In genomic region chr17:75516255-75516618, GRCh38 we compare ENCODE assay signal across 8 cellular contexts. TPM values are rescaled to one million over a fixed set of nuclear protein-coding genes. Genes with fewer than 3 reads are reported as not detected.
DNase-seq lines count a peak whose midpoint lies in the region; ATAC-seq and TF ChIP-seq lines count a peak whose summit lies in the region.

Gene TSEN54, plus strand, starts transcription at chr17:75516528. Its CDS starts 33 bp downstream, at chr17:75516561.

- H3K27me3 Mint-ChIP-seq in activated CD4-positive, alpha-beta T cell treated with anti-CD3 and anti-CD28 coated beads for 36 hours = peaks cover 3% of the 10 kb centered on the region
- H3K27me3 Mint-ChIP-seq in chondrocyte (ENCODE audit: low read depth) = no peaks in the 10 kb centered on the region

- peaks cover 25% of the 10 kb centered on the region for H3K36me3 Mint-ChIP-seq in activated CD4-positive, alpha-beta T cell treated with anti-CD3 and anti-CD28 coated beads for 36 hours (ENCODE audit: low read depth)
- H3K36me3 Mint-ChIP-seq in chondrocyte (ENCODE audit: low read depth) = peaks cover 4% of the 10 kb centered on the region

- peak; percentile 73 for ATAC-seq in GM19035 (IDR thresholded peaks at IDR 0.05; ENCODE audit: unreplicated experiment)
- peak; percentile 68 for ATAC-seq in HG03354 (IDR thresholded peaks at IDR 0.05; ENCODE audit: poor library complexity, severe bottlenecking, unreplicated experiment)
- ATAC-seq in activated CD4-positive, alpha-beta T cell treated with anti-CD3 and anti-CD28 coated beads for 36 hours = peak; percentile 88

- peak within 1 kb of the TSS; percentile 51 for H3K27ac Mint-ChIP-seq in activated CD4-positive, alpha-beta T cell treated with anti-CD3 and anti-CD28 coated beads for 36 hours
- peak within 1 kb of the TSS; percentile 75 for H3K27ac Mint-ChIP-seq in chondrocyte (ENCODE audit: unreplicated experiment)

- CTCF ChIA-PET in activated CD4-positive, alpha-beta T cell treated with anti-CD3 and anti-CD28 coated beads for 36 hours (lab: Charles Lee) = interaction anchor here (0.6 to 2.9 kb wide), 20 partner anchors 9 to 776 kb away, joined by 3 to 13 read pairs (median 4); partner anchors contain the start of genes LLGL2 and SLC25A19

- H3K4me3 Mint-ChIP-seq in activated CD4-positive, alpha-beta T cell treated with anti-CD3 and anti-CD28 coated beads for 36 hours = peak within 1 kb of the TSS; percentile 85
- H3K4me3 Mint-ChIP-seq in chondrocyte (ENCODE audit: unreplicated experiment) = peak within 1 kb of the TSS; percentile 81

- intact Hi-C loops in activated CD4-positive, alpha-beta T cell treated with anti-CD3 and anti-CD28 coated beads for 36 hours (cut with DNase I, micrococcal nuclease) = loop anchor here (1.0 to 10.0 kb wide), 18 partner anchors 9 to 985 kb away; partner anchors contain the start of genes GGA3 (in 2 of the 2), MRPS7 (in 2 of the 2), GRB2 (in 1 of the 2) and JPT1 (in 1 of the 2)

- DNase-seq in AG08396 (ENCODE audit: low spot score) (peak; percentile 99), NCI-H524 (lab: John Stamatoyannopoulos, UW) (peak; percentile 91 to 95), chondrocyte (ENCODE audit: low spot score) (peak; percentile 97), kidney glomerular epithelial cell (lab: John Stamatoyannopoulos, UW) (peak; percentile 69)
- DNase-seq in activated CD4-positive, alpha-beta T cell treated with anti-CD3 and anti-CD28 coated beads for 36 hours = peak; percentile 98
- DNase-seq in stimulated activated CD4-positive, alpha-beta T cell treated with anti-CD3 and anti-CD28 coated beads, Interleukin-1b, Interleukin-23, amount 100 ng/mL, for 1 hour (ENCODE audit: low read depth in 2 of 2) = peak; percentile 86 to 93

- POLR2A ChIA-PET in activated CD4-positive, alpha-beta T cell treated with anti-CD3 and anti-CD28 coated beads for 36 hours (lab: Charles Lee) = interaction anchor here (0.5 to 1.4 kb wide), 4 partner anchors 9 to 1574 kb away, joined by 3 to 6 read pairs (median 5); partner anchors contain the start of genes GGA3, LLGL2 and MRPS7

- no peak for TF ChIP-seq CTCF in chondrocyte (IDR thresholded peaks at IDR 0.05)

- no peaks in the 10 kb centered on the region for H3K9me3 Mint-ChIP-seq in activated CD4-positive, alpha-beta T cell treated with anti-CD3 and anti-CD28 coated beads for 36 hours (ENCODE audit: low read depth)
- no peaks in the 10 kb centered on the region for H3K9me3 Mint-ChIP-seq in chondrocyte (ENCODE audit: low read depth)

- H3K4me1 Mint-ChIP-seq in activated CD4-positive, alpha-beta T cell treated with anti-CD3 and anti-CD28 coated beads for 36 hours = peaks cover 22% of the 10 kb centered on the region
- peaks cover 40% of the 10 kb centered on the region for H3K4me1 Mint-ChIP-seq in chondrocyte (ENCODE audit: low read depth)

RNA-seq across cellular contexts. Expression of gene TSEN54, which starts in this region (rescaled TPM):
- 10 to 100 TPM; 29.2 to 35.1 TPM for total RNA-seq in activated CD4-positive, alpha-beta T cell treated with anti-CD3 and anti-CD28 coated beads for 36 hours
- total RNA-seq in chondrocyte = 11.0 to 14.6 TPM (median 12.2 TPM) in 3 replicates

Comparison
In these comparisons a context has a peak if more than half of its experiments do, and no peak if none do; other contexts are left out.
1. Peak in every context shown above with its lines: DNase-seq and ATAC-seq.